In genomic region chr5:55712023-55712859, GRCh38 we compare ENCODE assay signal across 8 cellular contexts. TPM values are rescaled to one million over a fixed set of nuclear protein-coding genes. Genes with fewer than 3 reads are reported as not detected.
A peak's percentile ranks its signal among the peaks of the same experiment; 100 is the strongest.
DNase-seq lines count a peak whose midpoint lies in the region; ATAC-seq and TF ChIP-seq lines count a peak whose summit lies in the region.

Gene SLC38A9, minus strand, starts transcription at chr5:55712324. Its CDS starts 14,366 bp downstream, at chr5:55697958.

- peak; percentile 71 for DNase-seq in AG04450 (ENCODE audit: low read depth, low spot score)
- DNase-seq in NCI-H226 = peak; percentile 93
- peak; percentile 98 for DNase-seq in WTC11 (ENCODE audit: low spot score)
- DNase-seq in caudate nucleus (lab: John Stamatoyannopoulos, UW) = peak; percentile 26 to 97 (median 91)
- DNase-seq in iris pigment epithelial cell (ENCODE audit: low read depth) = peak; percentile 95
- DNase-seq in stimulated activated CD4-positive, alpha-beta T cell treated with anti-CD3 and anti-CD28 coated beads, Interleukin-12 subunit alpha, Interleukin-12 subunit beta, amount 100 ng/mL, for 24 hours (ENCODE audit: low read depth in 2 of 2) = peak; percentile 81 to 93

- peak; percentile 100 for ATAC-seq in GM18909 (IDR thresholded peaks at IDR 0.05; ENCODE audit: poor library complexity, unreplicated experiment)
- ATAC-seq in HG03175 (IDR thresholded peaks at IDR 0.05; ENCODE audit: unreplicated experiment) = peak; percentile 100
- peak; percentile 98 for ATAC-seq in WTC11

- H3K4me1 Mint-ChIP-seq in WTC11 = peaks cover 17% of the 10 kb centered on the region

- peak within 1 kb of the TSS; percentile 97 for H3K27ac Mint-ChIP-seq in WTC11

- CTCF ChIA-PET in AG04450 (lab: Charles Lee) (no interaction called here), WTC11 (lab: Charles Lee) (no interaction called here)

- H3K9me3 Mint-ChIP-seq in WTC11 = peaks cover 25% of the 10 kb centered on the region

- no peaks in the 10 kb centered on the region for H3K27me3 Mint-ChIP-seq in WTC11 (ENCODE audit: low read depth)

- TF ChIP-seq CTCF in AG04450 (IDR thresholded peaks at IDR 0.05; ENCODE audit: low read depth, low read length) (no peak), WTC11 (IDR thresholded peaks at IDR 0.05) (no peak)

- peak within 1 kb of the TSS; percentile 100 for H3K4me3 Mint-ChIP-seq in WTC11

- no peaks in the 10 kb centered on the region for H3K27me3 ChIP-seq in AG04450 (ENCODE audit: control insufficient read depth, insufficient read depth, low read length)

- POLR2A ChIA-PET in AG04450 (lab: Yijun Ruan, JAX) (no interaction called here), WTC11 (lab: Charles Lee) (no interaction called here)

- H3K9me3 ChIP-seq in AG04450 (ENCODE audit: control insufficient read depth, insufficient read depth, low read length) = 0 out of 2 replicates have a peak, but pooled peaks cover under 1% of the 10 kb centered on the region

- peaks cover 17% of the 10 kb centered on the region for H3K36me3 Mint-ChIP-seq in WTC11

- H3K4me3 ChIP-seq in AG04450 (ENCODE audit: low read depth, low read length) = peak within 1 kb of the TSS; percentile 98

- H3K27ac ChIP-seq in AG04450 (ENCODE audit: low read depth, low read length) = peak within 1 kb of the TSS; percentile 47
- H3K27ac ChIP-seq in caudate nucleus (ENCODE audit: low read depth, low read length) = no peak within 1 kb of the TSS

TF ChIP-seq in WTC11, 78 proteins besides CTCF, POLR2A, EP300 and RAD21 (continues in another document):
- peak; percentile 91 for TF ChIP-seq MAX (CRISPR knock-in tag; IDR thresholded peaks at IDR 0.05)
- TF ChIP-seq ZNF425 (CRISPR knock-in tag; conservative IDR thresholded peaks at IDR 0.05) = no peak
- TF ChIP-seq USF2 (CRISPR knock-in tag; IDR thresholded peaks at IDR 0.05) = 0 out of 2 replicates have a peak, but pooled peaks have one; percentile 34
- TF ChIP-seq CDX4 (CRISPR knock-in tag; IDR thresholded peaks at IDR 0.05; ENCODE audit: borderline replicate concordance) = no peak
- TF ChIP-seq GABPB1 (CRISPR knock-in tag; IDR thresholded peaks at IDR 0.05) = peak; percentile 51; the same call in 1 of the 2 replicates
- TF ChIP-seq E2F5 (CRISPR knock-in tag; IDR thresholded peaks at IDR 0.05) = 0 out of 2 replicates have a peak, but pooled peaks have one; percentile 40
- 0 out of 2 replicates have a peak, but pooled peaks have one; percentile 28 for TF ChIP-seq PRRX2 (CRISPR knock-in tag; IDR thresholded peaks at IDR 0.05)
- TF ChIP-seq ZNF232 (CRISPR knock-in tag; IDR thresholded peaks at IDR 0.05) = peak; percentile 52; the same call in 1 of the 2 replicates
- peak; percentile 59; the same call in 1 of the 2 replicates for TF ChIP-seq SP1 (CRISPR knock-in tag; conservative IDR thresholded peaks at IDR 0.05)
- peak; percentile 22; the same call in 1 of the 2 replicates for TF ChIP-seq ETV6 (CRISPR knock-in tag; IDR thresholded peaks at IDR 0.05)
- no peak for TF ChIP-seq RORB (CRISPR knock-in tag; IDR thresholded peaks at IDR 0.05)
- no peak for TF ChIP-seq TP53 (CRISPR knock-in tag; IDR thresholded peaks at IDR 0.05)
- TF ChIP-seq ESRRA (CRISPR knock-in tag; IDR thresholded peaks at IDR 0.05; ENCODE audit: borderline replicate concordance) = no peak
- TF ChIP-seq CREM (CRISPR knock-in tag; IDR thresholded peaks at IDR 0.05) = peak; percentile 75; the same call in 1 of the 2 replicates
- TF ChIP-seq CREB1 (CRISPR knock-in tag; IDR thresholded peaks at IDR 0.05) = 0 out of 2 replicates have a peak, but pooled peaks have one; percentile 48
- TF ChIP-seq ZNF532 (CRISPR knock-in tag; IDR thresholded peaks at IDR 0.05; ENCODE audit: borderline replicate concordance) = 0 out of 2 replicates have a peak, but pooled peaks have one; percentile 16
- peak; percentile 76; the same call in 1 of the 2 replicates for TF ChIP-seq TEAD1 (CRISPR knock-in tag; IDR thresholded peaks at IDR 0.05)

RNA-seq across cellular contexts. Expression of gene SLC38A9, which starts in this region (rescaled TPM):
- polyA plus RNA-seq in AG04450 (2011; rRNA removed) = 21.1 and 25.3 TPM in 2 replicates
- polyA minus RNA-seq in AG04450 (2011; rRNA and poly(A)+ RNA removed) = 21.3 and 28.8 TPM in 2 replicates
- total RNA-seq in WTC11 (2021) = 25.4 to 27.0 TPM (median 25.7 TPM) in 3 replicates
